8 cellular contexts compared by ENCODE assay signal in the genomic region with DNA sequence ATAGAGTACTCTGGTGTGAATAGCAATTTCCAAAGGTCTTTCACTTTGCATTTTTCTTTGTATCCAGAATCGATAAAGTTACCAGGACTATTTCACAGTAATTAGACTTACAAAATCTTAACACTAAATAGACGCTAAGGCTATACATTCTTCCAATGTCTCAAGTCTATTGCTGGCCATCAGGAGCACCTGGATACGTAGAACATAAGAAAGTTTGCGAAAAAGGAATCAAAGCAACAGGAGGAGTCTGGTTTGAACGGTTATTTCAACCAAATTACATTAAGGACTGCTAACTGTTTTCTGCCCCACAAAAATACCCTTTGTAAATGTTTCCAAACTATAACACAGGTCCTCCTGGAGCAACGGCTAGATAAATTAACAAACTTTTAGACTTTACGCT. TPM values are rescaled to one million over a fixed set of nuclear protein-coding genes. Genes with fewer than 3 reads are reported as not detected.
DNase-seq lines count a peak whose midpoint lies in the region; ATAC-seq and TF ChIP-seq lines count a peak whose summit lies in the region.

No MANE protein-coding gene starts in this region.

- H3K4me3 Mint-ChIP-seq in CD4-positive, CD25-positive, alpha-beta regulatory T cell = peak overlapping the region; percentile 88 to 97 (median 96)

- no peak overlapping the region for H2AFZ ChIP-seq in neural cell (ENCODE audit: low read depth, low read length)

- no peak for DNase-seq in CD4-positive, CD25-positive, alpha-beta regulatory T cell
- no peak for DNase-seq in LNCaP clone FGC (ENCODE audit: low read depth)
- no peak for DNase-seq in choroid plexus epithelial cell (ENCODE audit: low read depth)
- no peak for DNase-seq in activated CD4-positive, CD25-positive, alpha-beta regulatory T cell (lab: John Stamatoyannopoulos, UW)
- no peak for DNase-seq in mucosa of descending colon
- no peak for DNase-seq in midbrain (lab: John Stamatoyannopoulos, UW)

- H3K4me3 ChIP-seq in CD4-positive, CD25-positive, alpha-beta regulatory T cell (ENCODE audit: low read depth, low read length) = peak overlapping the region; percentile 94
- H3K4me3 ChIP-seq in LNCaP clone FGC (ENCODE audit: low read depth, low read length) (peak overlapping the region; percentile 92), choroid plexus epithelial cell (ENCODE audit: low read depth, low read length) (peak overlapping the region; percentile 71), neural cell (ENCODE audit: low read length) (peak overlapping the region; percentile 73), mucosa of descending colon (no peak overlapping the region)

- no peaks in the 10 kb centered on the region for H3K9me3 Mint-ChIP-seq in CD4-positive, CD25-positive, alpha-beta regulatory T cell

- peaks cover 18% of the 10 kb centered on the region for H3K36me3 Mint-ChIP-seq in CD4-positive, CD25-positive, alpha-beta regulatory T cell

- peaks cover 11% of the 10 kb centered on the region for H4K20me1 ChIP-seq in neural cell (ENCODE audit: insufficient read depth)

- H3K9me3 ChIP-seq in CD4-positive, CD25-positive, alpha-beta regulatory T cell (ENCODE audit: control insufficient read depth in 2 of 2, low read length in 2 of 2) = no peaks in the 10 kb centered on the region
- H3K9me3 ChIP-seq in neural cell (ENCODE audit: low read length) (no peaks in the 10 kb centered on the region), mucosa of descending colon (no peaks in the 10 kb centered on the region)

- peak overlapping the region; percentile 99 to 100 (median 100) for H3K27ac Mint-ChIP-seq in CD4-positive, CD25-positive, alpha-beta regulatory T cell

- peaks cover 8% of the 10 kb centered on the region for H3F3A ChIP-seq in neural cell (ENCODE audit: insufficient read depth, low read length, poor library complexity, severe bottlenecking)

- TF ChIP-seq RAD21 in neural cell (conservative IDR thresholded peaks at IDR 0.05) = no peak

- peaks cover 10% of the 10 kb centered on the region for H3K36me3 ChIP-seq in CD4-positive, CD25-positive, alpha-beta regulatory T cell (ENCODE audit: control insufficient read depth, insufficient read depth, low read length)
- H3K36me3 ChIP-seq in neural cell (ENCODE audit: insufficient read depth, low read length) (no peaks in the 10 kb centered on the region), mucosa of descending colon (ENCODE audit: low read depth) (peaks cover under 1% of the 10 kb centered on the region)

- H3K4me1 Mint-ChIP-seq in CD4-positive, CD25-positive, alpha-beta regulatory T cell = peaks cover 13 to 50% (median 35%) of the 10 kb centered on the region in 4 donors

- H3K27ac ChIP-seq in CD4-positive, CD25-positive, alpha-beta regulatory T cell (ENCODE audit: insufficient read depth, low read length, poor library complexity, severe bottlenecking) = peak overlapping the region; percentile 100
- peak overlapping the region; percentile 100 for H3K27ac ChIP-seq in neural cell (ENCODE audit: low read length)

- H3K9me2 ChIP-seq in neural cell (ENCODE audit: insufficient read depth, low read length) = no peaks in the 10 kb centered on the region

- peaks cover 34% of the 10 kb centered on the region for H3K79me2 ChIP-seq in neural cell (replicated peaks; ENCODE audit: insufficient read depth, low read length)

- no peak for ATAC-seq in CD4-positive, CD25-positive, alpha-beta regulatory T cell (ENCODE audit: low read depth in 2 of 2)
- no peak for ATAC-seq in GM18873 (IDR thresholded peaks at IDR 0.05; ENCODE audit: low FRiP score, unreplicated experiment)
- no peak for ATAC-seq in mucosa of descending colon

- TF ChIP-seq CTCF in LNCaP clone FGC (IDR thresholded peaks at IDR 0.05; ENCODE audit: control insufficient read depth, extremely low read depth, insufficient read depth) (no peak), choroid plexus epithelial cell (conservative IDR thresholded peaks at IDR 0.05; ENCODE audit: low read depth, low read length) (no peak), neural cell (IDR thresholded peaks at IDR 0.05; ENCODE audit: poor library complexity, severe bottlenecking) (no peak), mucosa of descending colon (IDR thresholded peaks at IDR 0.05) (no peak)

- no peak for TF ChIP-seq EP300 in neural cell (conservative IDR thresholded peaks at IDR 0.05; ENCODE audit: poor library complexity, severe bottlenecking)

- peaks cover 7% of the 10 kb centered on the region for H3K27me3 Mint-ChIP-seq in CD4-positive, CD25-positive, alpha-beta regulatory T cell

- no peaks in the 10 kb centered on the region for H3K27me3 ChIP-seq in CD4-positive, CD25-positive, alpha-beta regulatory T cell (ENCODE audit: control insufficient read depth, insufficient read depth, low read length)
- H3K27me3 ChIP-seq in neural cell (ENCODE audit: insufficient read depth, low read depth, low read length) = no peaks in the 10 kb centered on the region

- intact Hi-C loops in mucosa of descending colon (cut with DNase I, micrococcal nuclease) = loop anchor here in 1 of 2 donors (10.0 kb wide), 1 partner anchor 54 kb away; the partner anchor contains the start of gene NFE2L2

- peak overlapping the region; percentile 84 for H3K4me2 ChIP-seq in neural cell (ENCODE audit: low read length)

- peaks cover 45% of the 10 kb centered on the region for H3K4me1 ChIP-seq in CD4-positive, CD25-positive, alpha-beta regulatory T cell (ENCODE audit: control insufficient read depth, insufficient read depth, low read length, poor library complexity, severe bottlenecking)
- H3K4me1 ChIP-seq in mucosa of descending colon (ENCODE audit: low read depth) = peaks cover 28% of the 10 kb centered on the region

- H3K9ac ChIP-seq in neural cell (ENCODE audit: low read length) = peak overlapping the region; percentile 95

TF ChIP-seq in neural cell, 6 proteins besides CTCF, POLR2A, EP300 and RAD21:
- TF ChIP-seq SMC3 (conservative IDR thresholded peaks at IDR 0.05; ENCODE audit: poor library complexity) (no peak), EZH2 (IDR thresholded peaks at IDR 0.05; ENCODE audit: borderline replicate concordance, insufficient read depth, low read length, poor library complexity, severe bottlenecking) (no peak), MXI1 (conservative IDR thresholded peaks at IDR 0.05; ENCODE audit: poor library complexity, severe bottlenecking) (no peak), POLR2AphosphoS5 (IDR thresholded peaks at IDR 0.05) (no peak), TAF1 (IDR thresholded peaks at IDR 0.05; ENCODE audit: low read depth) (no peak)
- TF ChIP-seq, protein P1, sequence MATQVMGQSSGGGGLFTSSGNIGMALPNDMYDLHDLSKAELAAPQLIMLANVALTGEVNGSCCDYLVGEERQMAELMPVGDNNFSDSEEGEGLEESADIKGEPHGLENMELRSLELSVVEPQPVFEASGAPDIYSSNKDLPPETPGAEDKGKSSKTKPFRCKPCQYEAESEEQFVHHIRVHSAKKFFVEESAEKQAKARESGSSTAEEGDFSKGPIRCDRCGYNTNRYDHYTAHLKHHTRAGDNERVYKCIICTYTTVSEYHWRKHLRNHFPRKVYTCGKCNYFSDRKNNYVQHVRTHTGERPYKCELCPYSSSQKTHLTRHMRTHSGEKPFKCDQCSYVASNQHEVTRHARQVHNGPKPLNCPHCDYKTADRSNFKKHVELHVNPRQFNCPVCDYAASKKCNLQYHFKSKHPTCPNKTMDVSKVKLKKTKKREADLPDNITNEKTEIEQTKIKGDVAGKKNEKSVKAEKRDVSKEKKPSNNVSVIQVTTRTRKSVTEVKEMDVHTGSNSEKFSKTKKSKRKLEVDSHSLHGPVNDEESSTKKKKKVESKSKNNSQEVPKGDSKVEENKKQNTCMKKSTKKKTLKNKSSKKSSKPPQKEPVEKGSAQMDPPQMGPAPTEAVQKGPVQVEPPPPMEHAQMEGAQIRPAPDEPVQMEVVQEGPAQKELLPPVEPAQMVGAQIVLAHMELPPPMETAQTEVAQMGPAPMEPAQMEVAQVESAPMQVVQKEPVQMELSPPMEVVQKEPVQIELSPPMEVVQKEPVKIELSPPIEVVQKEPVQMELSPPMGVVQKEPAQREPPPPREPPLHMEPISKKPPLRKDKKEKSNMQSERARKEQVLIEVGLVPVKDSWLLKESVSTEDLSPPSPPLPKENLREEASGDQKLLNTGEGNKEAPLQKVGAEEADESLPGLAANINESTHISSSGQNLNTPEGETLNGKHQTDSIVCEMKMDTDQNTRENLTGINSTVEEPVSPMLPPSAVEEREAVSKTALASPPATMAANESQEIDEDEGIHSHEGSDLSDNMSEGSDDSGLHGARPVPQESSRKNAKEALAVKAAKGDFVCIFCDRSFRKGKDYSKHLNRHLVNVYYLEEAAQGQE (IDR thresholded peaks at IDR 0.05; ENCODE audit: borderline replicate concordance) = no peak

RNA-seq across cellular contexts. Expression of gene HNRNPA3, which starts 1.4 kb away (rescaled TPM):
- total RNA-seq in CD4-positive, CD25-positive, alpha-beta regulatory T cell = 231 TPM
- 10 to 100 TPM; 38.8 to 62.8 (median 56.2) TPM for polyA plus RNA-seq in CD4-positive, CD25-positive, alpha-beta regulatory T cell
- 114 and 134 TPM in 2 replicates for polyA plus RNA-seq in neural cell
- 118 and 164 TPM in 2 replicates for polyA minus RNA-seq in neural cell
- total RNA-seq in mucosa of descending colon = 100 to 1,000 TPM; 133 to 169 (median 151) TPM

RNA-seq across cellular contexts. Expression of gene NFE2L2, which starts 53.4 kb away (rescaled TPM):
- total RNA-seq in CD4-positive, CD25-positive, alpha-beta regulatory T cell = 121 TPM
- 10 to 100 TPM; 44.5 to 64.7 (median 55.5) TPM for polyA plus RNA-seq in CD4-positive, CD25-positive, alpha-beta regulatory T cell
- 1.4 and 2.2 TPM in 2 replicates for polyA plus RNA-seq in neural cell
- polyA minus RNA-seq in neural cell = 6.3 and 7.8 TPM in 2 replicates
- total RNA-seq in mucosa of descending colon = 100 to 1,000 TPM in 1 of 3 donors, 10 to 100 TPM in 2; 84.3 to 105 (median 99.1) TPM
